Comparison of ENCODE assay signal across 11 cellular contexts in genomic region chr14:104390941-104391901, GRCh38.
DNase-seq lines count a peak whose midpoint lies in the region; ATAC-seq and TF ChIP-seq lines count a peak whose summit lies in the region.
"Had no signal": no experiment of that assay in that cellular context is flagged by ENCODE, and none has a peak within 500 bp of the region (broad histone marks: within the 10 kb centered on the region; RNA-seq: fewer than 3 reads in every experiment).

No MANE protein-coding gene starts in this region.

- peak overlapping the region; percentile 49 for H3K4me2 ChIP-seq in Loucy (ENCODE audit: low read depth, low read length, poor library complexity, severe bottlenecking)
- no peak overlapping the region for H3K4me2 ChIP-seq in osteoblast (ENCODE audit: insufficient read depth, low read length)

- H3K27me3 Mint-ChIP-seq in activated naive CD4-positive, alpha-beta T cell treated with anti-CD3 and anti-CD28 coated beads, Interleukin-2, amount 50 U/mL, for 24 hours: no peaks in the 10 kb centered on the region

- no peak overlapping the region for H3K4me3 ChIP-seq in Loucy (ENCODE audit: low read length, poor library complexity, severe bottlenecking)
- H3K4me3 ChIP-seq in osteoblast (ENCODE audit: insufficient read depth, low read length): no peak overlapping the region
- H3K4me3 ChIP-seq: vagina had no signal

- H3F3A ChIP-seq in Loucy (ENCODE audit: low read depth): no peaks in the 10 kb centered on the region

- H3K27me3 ChIP-seq in Loucy (ENCODE audit: insufficient read depth, low read length, poor library complexity, severe bottlenecking): no peaks in the 10 kb centered on the region
- no peaks in the 10 kb centered on the region for H3K27me3 ChIP-seq in osteoblast (ENCODE audit: insufficient read depth, low read length)
- H3K27me3 ChIP-seq: vagina had no signal

- H3K4me1 Mint-ChIP-seq in activated naive CD4-positive, alpha-beta T cell treated with anti-CD3 and anti-CD28 coated beads, Interleukin-2, amount 50 U/mL, for 24 hours: peaks cover 65% of the 10 kb centered on the region

- H3K9me3 Mint-ChIP-seq in activated naive CD4-positive, alpha-beta T cell treated with anti-CD3 and anti-CD28 coated beads, Interleukin-2, amount 50 U/mL, for 24 hours: no peaks in the 10 kb centered on the region

- peak; percentile 22 for DNase-seq in D341Med (ENCODE audit: low spot score)
- peak; percentile 83 for DNase-seq in osteoblast (ENCODE audit: insufficient read length, low spot score, missing footprints)
- DNase-seq in GM10266 (ENCODE audit: extremely low spot score): no peak
- no peak for DNase-seq in Kasumi-1 (lab: John Stamatoyannopoulos, UW)
- DNase-seq: midbrain, NCI-H2029, WERI-Rb-1 had no signal

- H4K20me1 ChIP-seq in Loucy (ENCODE audit: insufficient read depth, low read length, poor library complexity, severe bottlenecking) (no peaks in the 10 kb centered on the region), osteoblast (ENCODE audit: insufficient read depth, low read length) (no peaks in the 10 kb centered on the region)

- H2AFZ ChIP-seq in Loucy (ENCODE audit: low read length) (no peak overlapping the region), osteoblast (ENCODE audit: low read length) (no peak overlapping the region)

- ATAC-seq in HG03159 (IDR thresholded peaks at IDR 0.05; ENCODE audit: unreplicated experiment): no peak

- H3K9me3 ChIP-seq in Loucy (ENCODE audit: insufficient read depth, low read depth, low read length): no peaks in the 10 kb centered on the region
- no peaks in the 10 kb centered on the region for H3K9me3 ChIP-seq in osteoblast (ENCODE audit: low read depth, low read length)
- H3K9me3 ChIP-seq: vagina had no signal

- no peaks in the 10 kb centered on the region for H3K9me2 ChIP-seq in Loucy (replicated peaks; ENCODE audit: low read depth, low read length)

- peak overlapping the region; percentile 72 for H3K4me3 Mint-ChIP-seq in activated naive CD4-positive, alpha-beta T cell treated with anti-CD3 and anti-CD28 coated beads, Interleukin-2, amount 50 U/mL, for 24 hours

- H3K4me1 ChIP-seq in Loucy (ENCODE audit: insufficient read depth, low read length, poor library complexity, severe bottlenecking) (peaks cover 68% of the 10 kb centered on the region), osteoblast (ENCODE audit: insufficient read depth, low read length) (no peaks in the 10 kb centered on the region)
- H3K4me1 ChIP-seq: vagina had no signal

- H3K9ac ChIP-seq in Loucy (ENCODE audit: low read depth, low read length, poor library complexity, severe bottlenecking): peak overlapping the region; percentile 81

- H3K27ac ChIP-seq in osteoblast (ENCODE audit: low read depth, low read length): no peak overlapping the region
- H3K27ac ChIP-seq: vagina, WERI-Rb-1 had no signal

- peak overlapping the region; percentile 91 for H3K27ac Mint-ChIP-seq in activated naive CD4-positive, alpha-beta T cell treated with anti-CD3 and anti-CD28 coated beads, Interleukin-2, amount 50 U/mL, for 24 hours

- H3K79me2 ChIP-seq in Loucy (ENCODE audit: insufficient read depth, low read length) (no peaks in the 10 kb centered on the region), osteoblast (ENCODE audit: insufficient read depth, low read length) (no peaks in the 10 kb centered on the region)

- H3K36me3 ChIP-seq in Loucy (ENCODE audit: insufficient read depth, low read length) (no peaks in the 10 kb centered on the region), osteoblast (ENCODE audit: insufficient read depth, low read length) (no peaks in the 10 kb centered on the region)
- H3K36me3 ChIP-seq: vagina, WERI-Rb-1 had no signal

- no peak for TF ChIP-seq CTCF in Loucy (conservative IDR thresholded peaks at IDR 0.05; ENCODE audit: low read length)
- TF ChIP-seq CTCF in osteoblast (IDR thresholded peaks at IDR 0.05; ENCODE audit: extremely low read depth, low read depth, low read length): no peak
- TF ChIP-seq CTCF in GM10266 (IDR thresholded peaks at IDR 0.05; ENCODE audit: control insufficient read depth, insufficient read depth, low read depth, missing control alignments): no peak

- no peaks in the 10 kb centered on the region for H3K36me3 Mint-ChIP-seq in activated naive CD4-positive, alpha-beta T cell treated with anti-CD3 and anti-CD28 coated beads, Interleukin-2, amount 50 U/mL, for 24 hours

Comparison
In these comparisons a context has a peak if more than half of its experiments do, and no peak if none do; other contexts are left out.
1. DNase-seq: peak in D341Med (single experiment) and osteoblast (single experiment); none in GM10266 (single experiment) and Kasumi-1 (0 of 2).